ENCODE assay signal across 18 cellular contexts in genomic region chr16:81629032-81629802, GRCh38.
DNase-seq lines count a peak whose midpoint lies in the region; ATAC-seq and TF ChIP-seq lines count a peak whose summit lies in the region.
"Had no signal": no experiment of that assay in that cellular context is flagged by ENCODE, and none has a peak within 500 bp of the region (broad histone marks: within the 10 kb centered on the region; RNA-seq: fewer than 3 reads in every experiment).

No MANE protein-coding gene starts in this region.

- H3K9me3 ChIP-seq in CD8-positive, alpha-beta memory T cell (ENCODE audit: low read length): no peaks in the 10 kb centered on the region
- H3K9me3 ChIP-seq: thyroid gland had no signal

- no peak overlapping the region for H3K27ac ChIP-seq in CD8-positive, alpha-beta memory T cell (ENCODE audit: low read depth, low read length)
- H3K27ac ChIP-seq: 22Rv1, C4-2B, PC-9, SJSA1, thyroid gland had no signal

- no peak overlapping the region for H3K4me3 ChIP-seq in CD8-positive, alpha-beta memory T cell (ENCODE audit: low read length)
- H3K4me3 ChIP-seq: PC-9, SJSA1, thyroid gland had no signal

- no peak overlapping the region for H3K4me3 Mint-ChIP-seq in CD8-positive, alpha-beta memory T cell
- H3K4me3 Mint-ChIP-seq in activated CD8-positive, alpha-beta T cell treated with anti-CD3 and anti-CD28 coated beads for 36 hours: no peak overlapping the region
- H3K4me3 Mint-ChIP-seq in mesothelial cell of epicardium: no peak overlapping the region

- no peak for ATAC-seq in activated CD8-positive, alpha-beta T cell treated with anti-CD3 and anti-CD28 coated beads for 36 hours
- ATAC-seq in GM21367 (IDR thresholded peaks at IDR 0.05; ENCODE audit: unreplicated experiment): no peak
- ATAC-seq: left lobe of liver had no signal

- peaks cover 35% of the 10 kb centered on the region for H3K4me1 ChIP-seq in CD8-positive, alpha-beta memory T cell (ENCODE audit: insufficient read depth, low read length)

- no peaks in the 10 kb centered on the region for H3K9me3 Mint-ChIP-seq in CD8-positive, alpha-beta memory T cell
- no peaks in the 10 kb centered on the region for H3K9me3 Mint-ChIP-seq in activated CD8-positive, alpha-beta T cell treated with anti-CD3 and anti-CD28 coated beads for 36 hours
- no peaks in the 10 kb centered on the region for H3K9me3 Mint-ChIP-seq in mesothelial cell of epicardium

- H3K27me3 ChIP-seq in CD8-positive, alpha-beta memory T cell (ENCODE audit: insufficient read depth, low read length, poor library complexity, severe bottlenecking): no peaks in the 10 kb centered on the region
- H3K27me3 ChIP-seq: SJSA1, thyroid gland had no signal

- peak; percentile 12 for DNase-seq in NCI-H2171 treated with DMSO at 0.1 percent for 48 hours (lab: John Stamatoyannopoulos, UW)
- DNase-seq in NCI-H2171 (lab: John Stamatoyannopoulos, UW): no peak
- no peak for DNase-seq in CD8-positive, alpha-beta memory T cell
- peak; percentile 33 for DNase-seq in activated CD8-positive, alpha-beta T cell treated with anti-CD3 and anti-CD28 coated beads for 36 hours
- DNase-seq in mesothelial cell of epicardium (ENCODE audit: low spot score in 2 of 2, unreplicated experiment in 2 of 2): no peak
- no peak for DNase-seq in stimulated activated naive CD4-positive, alpha-beta T cell (lab: John Stamatoyannopoulos, UW)
- no peak for DNase-seq in SK-N-DZ (ENCODE audit: low spot score)
- DNase-seq: activated CD4-positive, alpha-beta T cell treated with anti-CD3 and anti-CD28 coated beads, Interleukin-2, amount 50 U/mL, for 4 hours; DMS79; NCI-H1105; PC-9; small intestine; thyroid gland had no signal

- H3K27ac Mint-ChIP-seq in CD8-positive, alpha-beta memory T cell: peak overlapping the region in 7 of 8 donors; percentile 61 to 98 (median 81)
- H3K27ac Mint-ChIP-seq in activated CD8-positive, alpha-beta T cell treated with anti-CD3 and anti-CD28 coated beads for 36 hours: peak overlapping the region; percentile 96
- H3K27ac Mint-ChIP-seq in mesothelial cell of epicardium: peak overlapping the region; percentile 41

- peaks cover 0 to 8% (median 0%) of the 10 kb centered on the region in 3 donors for H3K36me3 Mint-ChIP-seq in CD8-positive, alpha-beta memory T cell
- H3K36me3 Mint-ChIP-seq in activated CD8-positive, alpha-beta T cell treated with anti-CD3 and anti-CD28 coated beads for 36 hours (ENCODE audit: low read depth): no peaks in the 10 kb centered on the region
- H3K36me3 Mint-ChIP-seq in mesothelial cell of epicardium: no peaks in the 10 kb centered on the region

- POLR2A ChIA-PET in CD8-positive, alpha-beta memory T cell (lab: Charles Lee): no interaction called here
- POLR2A ChIA-PET in activated CD8-positive, alpha-beta T cell treated with anti-CD3 and anti-CD28 coated beads for 36 hours (lab: Charles Lee): interaction anchor here (1.2 to 1.7 kb wide), 2 partner anchors 13 to 90 kb away, joined by 3 to 4 read pairs; no protein-coding TSS in a partner anchor

- no peaks in the 10 kb centered on the region for H3K27me3 Mint-ChIP-seq in CD8-positive, alpha-beta memory T cell
- no peaks in the 10 kb centered on the region for H3K27me3 Mint-ChIP-seq in activated CD8-positive, alpha-beta T cell treated with anti-CD3 and anti-CD28 coated beads for 36 hours
- H3K27me3 Mint-ChIP-seq in mesothelial cell of epicardium (ENCODE audit: low read depth): no peaks in the 10 kb centered on the region

- intact Hi-C loops in activated CD8-positive, alpha-beta T cell treated with anti-CD3 and anti-CD28 coated beads for 36 hours (cut with micrococcal nuclease): no loop called here

- TF ChIP-seq CTCF in activated CD8-positive, alpha-beta T cell treated with anti-CD3 and anti-CD28 coated beads for 36 hours (IDR thresholded peaks at IDR 0.05): no peak
- no peak for TF ChIP-seq CTCF in mesothelial cell of epicardium (IDR thresholded peaks at IDR 0.05; ENCODE audit: unreplicated experiment)

- H3K4me1 Mint-ChIP-seq in CD8-positive, alpha-beta memory T cell: peaks cover 34 to 51% (median 34%) of the 10 kb centered on the region in 3 donors
- H3K4me1 Mint-ChIP-seq in activated CD8-positive, alpha-beta T cell treated with anti-CD3 and anti-CD28 coated beads for 36 hours (ENCODE audit: low read depth): peaks cover 57% of the 10 kb centered on the region
- H3K4me1 Mint-ChIP-seq in mesothelial cell of epicardium: peaks cover 39% of the 10 kb centered on the region

- CTCF ChIA-PET in CD8-positive, alpha-beta memory T cell (lab: Charles Lee): interaction anchor here (1.1 to 1.5 kb wide), 2 partner anchors 68 to 226 kb away, joined by 3 to 5 read pairs; no protein-coding TSS in a partner anchor
- CTCF ChIA-PET in activated CD8-positive, alpha-beta T cell treated with anti-CD3 and anti-CD28 coated beads for 36 hours (lab: Charles Lee): no interaction called here

- H3K36me3 ChIP-seq in CD8-positive, alpha-beta memory T cell (ENCODE audit: insufficient read depth, low read length): no peaks in the 10 kb centered on the region
- H3K36me3 ChIP-seq: thyroid gland had no signal

Comparison
In these comparisons a context has a peak if more than half of its experiments do, and no peak if none do; other contexts are left out.
1. DNase-seq: peak in NCI-H2171 treated with DMSO at 0.1 percent for 48 hours (single experiment) and activated CD8-positive, alpha-beta T cell treated with anti-CD3 and anti-CD28 coated beads for 36 hours (single experiment); none in NCI-H2171 (single experiment), CD8-positive, alpha-beta memory T cell (0 of 5), mesothelial cell of epicardium (0 of 2), stimulated activated naive CD4-positive, alpha-beta T cell (0 of 6) and SK-N-DZ (single experiment).
2. H3K27ac Mint-ChIP-seq: peak in every context shown above with its lines; median percentile 96 in activated CD8-positive, alpha-beta T cell treated with anti-CD3 and anti-CD28 coated beads for 36 hours; 81 in CD8-positive, alpha-beta memory T cell; 41 in mesothelial cell of epicardium.